In the genomic region with DNA sequence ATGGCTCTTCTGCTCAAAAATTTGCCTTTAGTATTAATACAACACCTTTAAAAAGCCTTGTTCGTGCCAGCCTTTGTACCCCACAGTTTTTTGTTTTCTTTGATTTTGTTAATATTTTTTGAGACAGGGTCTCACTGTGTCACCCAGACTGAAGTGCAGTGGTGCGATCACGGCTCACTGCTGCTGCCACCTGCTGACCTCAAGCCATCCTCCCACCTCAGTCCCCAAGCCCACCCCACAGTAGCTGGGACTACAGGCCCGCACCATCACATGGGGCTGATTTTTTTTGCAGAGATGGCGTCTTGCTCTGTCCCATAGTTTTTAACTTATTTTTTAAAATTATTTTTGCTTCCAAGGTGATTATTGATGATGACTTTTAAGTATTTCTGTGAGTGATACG, we compare ENCODE assay signal across 13 cellular contexts.
A peak's percentile ranks its signal among the peaks of the same experiment; 100 is the strongest.
DNase-seq lines count a peak whose midpoint lies in the region; ATAC-seq and TF ChIP-seq lines count a peak whose summit lies in the region.
"Had no signal": no experiment of that assay in that cellular context is flagged by ENCODE, and none has a peak within 500 bp of the region (broad histone marks: within the 10 kb centered on the region; RNA-seq: fewer than 3 reads in every experiment).

No MANE protein-coding gene starts in this region.

- TF ChIP-seq CTCF in cardiac muscle cell (IDR thresholded peaks at IDR 0.05; ENCODE audit: low read depth, low read length) (peak; percentile 20), OCI-LY7 (conservative IDR thresholded peaks at IDR 0.05; ENCODE audit: low read length) (peak; percentile 55; the same call in 1 of the 2 replicates), foreskin fibroblast (IDR thresholded peaks at IDR 0.05; ENCODE audit: low read depth, low read length) (peak; percentile 8), body of pancreas (IDR thresholded peaks at IDR 0.05) (no peak)

- H3K9me2 ChIP-seq in OCI-LY7 (ENCODE audit: insufficient read depth, low read length), result no peaks in the 10 kb centered on the region

- no peak for TF ChIP-seq POLR2A in body of pancreas (IDR thresholded peaks at IDR 0.05)

- H3K4me1 ChIP-seq in cardiac muscle cell (ENCODE audit: low read depth) (no peaks in the 10 kb centered on the region), right cardiac atrium (ENCODE audit: control insufficient read depth, insufficient read depth, low read length) (no peaks in the 10 kb centered on the region), OCI-LY7 (ENCODE audit: insufficient read depth, low read length, poor library complexity, severe bottlenecking) (no peaks in the 10 kb centered on the region), body of pancreas (no peaks in the 10 kb centered on the region)

- no peaks in the 10 kb centered on the region for H3K9me3 Mint-ChIP-seq in stimulated activated naive CD8-positive, alpha-beta T cell treated with anti-CD3 and anti-CD28 coated beads, Interleukin-15, amount 100 ng/mL, for 72 hours

- no peaks in the 10 kb centered on the region for H3K4me1 Mint-ChIP-seq in stimulated activated naive CD8-positive, alpha-beta T cell treated with anti-CD3 and anti-CD28 coated beads, Interleukin-15, amount 100 ng/mL, for 72 hours
- H3K4me1 Mint-ChIP-seq: stimulated activated effector memory CD8-positive, alpha-beta T cell treated with anti-CD3 and anti-CD28 coated beads, Interleukin-12 subunit alpha, Interleukin-12 subunit beta, amount 100 ng/mL, for 72 hours; T-helper 17 cell had no signal

- H2AFZ ChIP-seq in OCI-LY7 (ENCODE audit: low read length), result no peak overlapping the region

- H3K27ac ChIP-seq in cardiac muscle cell (no peak overlapping the region), right cardiac atrium (ENCODE audit: low read length) (no peak overlapping the region), OCI-LY7 (ENCODE audit: low read depth, low read length, poor library complexity, severe bottlenecking) (no peak overlapping the region), body of pancreas (no peak overlapping the region)
- H3K27ac ChIP-seq: neutrophil had no signal

- no peaks in the 10 kb centered on the region for H4K20me1 ChIP-seq in OCI-LY7 (ENCODE audit: insufficient read depth, low read length)

- POLR2A ChIA-PET in OCI-LY7 (lab: Charles Lee), result no interaction called here

- H3K4me2 ChIP-seq in OCI-LY7 (ENCODE audit: low read length), result no peak overlapping the region

- CTCF ChIA-PET in OCI-LY7 (lab: Charles Lee; ENCODE audit: unreplicated experiment), result no interaction called here

- no peaks in the 10 kb centered on the region for H3K27me3 ChIP-seq in cardiac muscle cell
- H3K27me3 ChIP-seq in right cardiac atrium (ENCODE audit: control insufficient read depth, insufficient read depth), result no peaks in the 10 kb centered on the region
- H3K27me3 ChIP-seq in body of pancreas, result no peaks in the 10 kb centered on the region
- H3K27me3 ChIP-seq: neutrophil had no signal

- 32% methylated on average over 6 of the region's 6 CpGs for WGBS in right cardiac atrium
- WGBS in body of pancreas, 2 donors, result 27 to 64% methylated on average over 6 of the region's 6 CpGs

- no peak overlapping the region for H3K4me3 Mint-ChIP-seq in stimulated activated naive CD8-positive, alpha-beta T cell treated with anti-CD3 and anti-CD28 coated beads, Interleukin-15, amount 100 ng/mL, for 72 hours
- H3K4me3 Mint-ChIP-seq: stimulated activated effector memory CD8-positive, alpha-beta T cell treated with anti-CD3 and anti-CD28 coated beads, Interleukin-12 subunit alpha, Interleukin-12 subunit beta, amount 100 ng/mL, for 72 hours; T-helper 17 cell had no signal

- H3K79me2 ChIP-seq in OCI-LY7 (ENCODE audit: insufficient read depth, low read depth, low read length), result no peaks in the 10 kb centered on the region

- BruUV-seq in OCI-LY7 (replicated peaks; lab: Mats Ljungman, UMichigan), result no TSS peak

- H3K36me3 ChIP-seq in cardiac muscle cell, result no peaks in the 10 kb centered on the region
- no peaks in the 10 kb centered on the region for H3K36me3 ChIP-seq in OCI-LY7 (ENCODE audit: insufficient read depth, low read length)
- H3K36me3 ChIP-seq in body of pancreas (replicated peaks in 1 of 2; ENCODE audit: insufficient read depth in 1 of 2, low read depth in 2 of 2), result no peaks in the 10 kb centered on the region
- H3K36me3 ChIP-seq: neutrophil had no signal

- no peaks in the 10 kb centered on the region for H3K9me3 ChIP-seq in cardiac muscle cell (ENCODE audit: low read depth)
- H3K9me3 ChIP-seq in right cardiac atrium (ENCODE audit: control insufficient read depth, low read length), result no peaks in the 10 kb centered on the region
- H3K9me3 ChIP-seq in OCI-LY7 (ENCODE audit: low read length), result no peaks in the 10 kb centered on the region
- H3K9me3 ChIP-seq in body of pancreas, result no peaks in the 10 kb centered on the region
- H3K9me3 ChIP-seq: neutrophil had no signal

- H3K27ac Mint-ChIP-seq in stimulated activated naive CD8-positive, alpha-beta T cell treated with anti-CD3 and anti-CD28 coated beads, Interleukin-15, amount 100 ng/mL, for 72 hours, result no peak overlapping the region
- H3K27ac Mint-ChIP-seq: stimulated activated effector memory CD8-positive, alpha-beta T cell treated with anti-CD3 and anti-CD28 coated beads, Interleukin-12 subunit alpha, Interleukin-12 subunit beta, amount 100 ng/mL, for 72 hours; T-helper 17 cell had no signal

- H3K27me3 Mint-ChIP-seq in stimulated activated naive CD8-positive, alpha-beta T cell treated with anti-CD3 and anti-CD28 coated beads, Interleukin-15, amount 100 ng/mL, for 72 hours, result no peaks in the 10 kb centered on the region
- H3K27me3 Mint-ChIP-seq: T-helper 17 cell had no signal

- ATAC-seq in right cardiac atrium, result no peak
- ATAC-seq in stimulated activated naive CD8-positive, alpha-beta T cell treated with anti-CD3 and anti-CD28 coated beads, Interleukin-15, amount 100 ng/mL, for 72 hours, result no peak
- no peak for ATAC-seq in body of pancreas
- ATAC-seq: stimulated activated effector memory CD8-positive, alpha-beta T cell treated with anti-CD3 and anti-CD28 coated beads, Interleukin-12 subunit alpha, Interleukin-12 subunit beta, amount 100 ng/mL, for 72 hours; T-helper 17 cell had no signal

- H3K4me3 ChIP-seq in cardiac muscle cell, result no peak overlapping the region
- no peak overlapping the region for H3K4me3 ChIP-seq in right cardiac atrium (ENCODE audit: low read length)
- no peak overlapping the region for H3K4me3 ChIP-seq in OCI-LY7 (ENCODE audit: low read depth, low read length, poor library complexity, severe bottlenecking)
- no peak overlapping the region for H3K4me3 ChIP-seq in foreskin fibroblast (ENCODE audit: low read depth in 1 of 2, low read length in 2 of 2)
- no peak overlapping the region for H3K4me3 ChIP-seq in body of pancreas

- DNase-seq in cardiac muscle cell (ENCODE audit: low read depth in 1 of 2, low spot score in 1 of 2) (peak in 1 of 2 donors; percentile 44), right cardiac atrium (no peak), OCI-LY7 (ENCODE audit: low spot score) (peak; percentile 0), foreskin fibroblast (no peak), superior temporal gyrus (ENCODE audit: extremely low spot score) (no peak), body of pancreas (no peak)
- DNase-seq in activated T-cell treated with anti-CD3 and anti-CD28 coated beads, Interleukin-2, amount 50 U/mL, for 1 hour, result no peak
- no peak for DNase-seq in stimulated activated naive CD8-positive, alpha-beta T cell treated with anti-CD3 and anti-CD28 coated beads, Interleukin-15, amount 100 ng/mL, for 72 hours
- DNase-seq: amniotic stem cell, NCI-H1105 treated with DMSO at 0.1 percent for 48 hours, T-helper 17 cell had no signal

- intact Hi-C loops in right cardiac atrium (cut with DNase I), result no loop called here
- intact Hi-C loops in OCI-LY7 (cut with micrococcal nuclease; ENCODE audit: unreplicated experiment), result no loop called here
- intact Hi-C loops in body of pancreas (cut with DNase I), result no loop called here

Comparison
In these comparisons a context has a peak if more than half of its experiments do, and no peak if none do; other contexts are left out.
1. CTCF ChIP-seq: peak in cardiac muscle cell (single experiment), OCI-LY7 (single experiment) and foreskin fibroblast (single experiment); none in body of pancreas (0 of 7).